Comparison of ENCODE assay signal across 33 cellular contexts in genomic region chr5:112656456-112656855, GRCh38.
"Had no signal": no experiment of that assay in that cellular context is flagged by ENCODE, and none has a peak within 500 bp of the region (broad histone marks: within the 10 kb centered on the region; RNA-seq: fewer than 3 reads in every experiment).

No MANE protein-coding gene starts in this region.

- H3K4me1 Mint-ChIP-seq: activated B cell treated with CpG ODN at 0.5 μM for 24 hours; activated CD4-positive, alpha-beta T cell treated with anti-CD3 and anti-CD28 coated beads, Interleukin-2, amount 10 ng/mL, durations not matched to agents 24 days and 14 days; activated naive CD8-positive, alpha-beta T cell treated with anti-CD3 and anti-CD28 coated beads for 36 hours; activated T-helper 17 cell treated with anti-CD3 and anti-CD28 coated beads, Interleukin-2, amount 50 U/mL, for 72 hours had no signal

- DNase-seq: activated B cell treated with CpG ODN at 0.5 μM for 24 hours; activated CD4-positive, alpha-beta memory T cell treated with anti-CD3 and anti-CD28 coated beads for 36 hours; activated CD4-positive, alpha-beta T cell treated with anti-CD3 and anti-CD28 coated beads for 4 hours; activated CD4-positive, alpha-beta T cell treated with anti-CD3 and anti-CD28 coated beads, Interleukin-2, amount 10 ng/mL, durations not matched to agents 24 days and 14 days; activated CD4-positive, alpha-beta T cell treated with anti-CD3 and anti-CD28 coated beads, Interleukin-2, amount 50 U/mL, for 1 hour; activated CD4-positive, alpha-beta T cell treated with anti-CD3 and anti-CD28 coated beads, Interleukin-2, amount 50 U/mL, for 4 hours; activated CD4-positive, CD25-positive, alpha-beta regulatory T cell treated with anti-CD3 and anti-CD28 coated beads, Interleukin-2, amount 50 U/mL, for 72 hours; activated CD8-positive, alpha-beta memory T cell treated with anti-CD3 and anti-CD28 coated beads, Interleukin-2, amount 50 U/mL, for 4 hours; activated CD8-positive, alpha-beta T cell treated with anti-CD3 and anti-CD28 coated beads for 36 hours; activated effector memory CD4-positive, alpha-beta T cell treated with anti-CD3 and anti-CD28 coated beads, Interleukin-2, amount 50 U/mL, for 16 hours; activated gamma-delta T cell treated with Interleukin-2 at 50 U/mL for 16 hours; activated naive CD4-positive, alpha-beta T cell; activated naive CD4-positive, alpha-beta T cell treated with anti-CD3 and anti-CD28 coated beads for 36 hours; activated naive CD4-positive, alpha-beta T cell treated with anti-CD3 and anti-CD28 coated beads, Interleukin-2, amount 50 U/mL, for 16 hours; activated naive CD8-positive, alpha-beta T cell treated with anti-CD3 and anti-CD28 coated beads for 36 hours; activated T-cell treated with anti-CD3 and anti-CD28 coated beads for 4 hours; activated T-cell treated with anti-CD3 and anti-CD28 coated beads, Interleukin-2, amount 50 U/mL, for 1 hour; activated T-cell treated with anti-CD3 and anti-CD28 coated beads, Interleukin-2, amount 50 U/mL, for 4 hours; activated T-cell treated with anti-CD3 and anti-CD28 coated beads, Interleukin-2, amount 50 U/mL, for 72 hours; adrenal gland; amniotic stem cell; aorta; body of pancreas; brain microvascular endothelial cell; central memory CD4-positive, alpha-beta T cell; T-helper 1 cell; T-helper 2 cell; T-helper 9 cell had no signal

- H3K4me3 Mint-ChIP-seq: activated B cell treated with CpG ODN at 0.5 μM for 24 hours; activated CD4-positive, alpha-beta memory T cell treated with anti-CD3 and anti-CD28 coated beads for 36 hours; activated CD4-positive, alpha-beta T cell treated with anti-CD3 and anti-CD28 coated beads, Interleukin-2, amount 10 ng/mL, durations not matched to agents 24 days and 14 days; activated CD8-positive, alpha-beta T cell treated with anti-CD3 and anti-CD28 coated beads for 36 hours; activated naive CD4-positive, alpha-beta T cell treated with anti-CD3 and anti-CD28 coated beads for 36 hours; activated naive CD8-positive, alpha-beta T cell treated with anti-CD3 and anti-CD28 coated beads for 36 hours; activated T-cell treated with anti-CD3 and anti-CD28 coated beads, Interleukin-2, amount 50 U/mL, for 4 hours; activated T-cell treated with anti-CD3 and anti-CD28 coated beads, Interleukin-2, amount 50 U/mL, for 72 hours; activated T-helper 1 cell treated with anti-CD3 and anti-CD28 coated beads, Interleukin-12 subunit alpha, Interleukin-12 subunit beta, Interleukin-2, Interleukin-4 antibody, amounts not matched to agents 30 ng/mL and 10 ng/mL and 1 ng/mL, durations not matched to agents 14 hours and 24 hours and 36 hours; activated T-helper 17 cell treated with anti-CD3 and anti-CD28 coated beads, Interleukin-2, amount 50 U/mL, for 72 hours; T-helper 1 cell treated with Interleukin-12 subunit alpha and Interleukin-12 subunit beta and Interleukin-4 antibody, amounts not matched to agents 30 μg/mL and 1 μg/mL, for 36 hours; T-helper 2 cell treated with Interferon-gamma antibody and Interleukin-4, amounts not matched to agents 5 μg/mL and 100 μg/mL, for 36 hours had no signal

- H3K9me3 Mint-ChIP-seq: T-helper 1 cell treated with Interleukin-12 subunit alpha and Interleukin-12 subunit beta and Interleukin-4 antibody, amounts not matched to agents 30 μg/mL and 1 μg/mL, for 36 hours; T-helper 2 cell treated with Interferon-gamma antibody and Interleukin-4, amounts not matched to agents 5 μg/mL and 100 μg/mL, for 36 hours had no signal

- H3K27ac Mint-ChIP-seq: activated B cell treated with CpG ODN at 0.5 μM for 24 hours; activated CD4-positive, alpha-beta memory T cell treated with anti-CD3 and anti-CD28 coated beads for 36 hours; activated CD4-positive, alpha-beta T cell treated with anti-CD3 and anti-CD28 coated beads, Interleukin-2, amount 10 ng/mL, durations not matched to agents 24 days and 14 days; activated CD8-positive, alpha-beta T cell treated with anti-CD3 and anti-CD28 coated beads for 36 hours; activated naive CD4-positive, alpha-beta T cell treated with anti-CD3 and anti-CD28 coated beads for 36 hours; activated naive CD4-positive, alpha-beta T cell treated with anti-CD3 and anti-CD28 coated beads, Interleukin-2, amount 50 U/mL, for 72 hours; activated naive CD8-positive, alpha-beta T cell treated with anti-CD3 and anti-CD28 coated beads for 36 hours; activated T-cell treated with anti-CD3 and anti-CD28 coated beads, Interleukin-2, amount 50 U/mL, for 72 hours; activated T-helper 1 cell treated with anti-CD3 and anti-CD28 coated beads, Interleukin-12 subunit alpha, Interleukin-12 subunit beta, Interleukin-2, Interleukin-4 antibody, amounts not matched to agents 30 ng/mL and 10 ng/mL and 1 ng/mL, durations not matched to agents 14 hours and 24 hours and 36 hours; activated T-helper 17 cell treated with anti-CD3 and anti-CD28 coated beads, Interleukin-2, amount 50 U/mL, for 72 hours; T-helper 1 cell treated with Interleukin-12 subunit alpha and Interleukin-12 subunit beta and Interleukin-4 antibody, amounts not matched to agents 30 μg/mL and 1 μg/mL, for 36 hours; T-helper 2 cell treated with Interferon-gamma antibody and Interleukin-4, amounts not matched to agents 5 μg/mL and 100 μg/mL, for 36 hours had no signal

- ATAC-seq: activated CD8-positive, alpha-beta T cell treated with anti-CD3 and anti-CD28 coated beads for 36 hours; activated naive CD4-positive, alpha-beta T cell treated with anti-CD3 and anti-CD28 coated beads, Interleukin-2, amount 50 U/mL, for 72 hours; activated T-cell treated with anti-CD3 and anti-CD28 coated beads, Interleukin-2, amount 50 U/mL, for 4 hours; activated T-cell treated with anti-CD3 and anti-CD28 coated beads, Interleukin-2, amount 50 U/mL, for 72 hours; activated T-helper 17 cell treated with anti-CD3 and anti-CD28 coated beads, Interleukin-2, amount 50 U/mL, for 72 hours; body of pancreas had no signal
